ENCODE assay signal across 8 cellular contexts in genomic region chr2:68766378-68766845, GRCh38.
DNase-seq lines count a peak whose midpoint lies in the region; ATAC-seq lines count a peak whose summit lies in the region.

No MANE protein-coding gene starts in this region.

- ATAC-seq in GM18909 (IDR thresholded peaks at IDR 0.05; ENCODE audit: poor library complexity, unreplicated experiment): peak; percentile 43
- no peak for ATAC-seq in HG03280 (IDR thresholded peaks at IDR 0.05; ENCODE audit: unreplicated experiment)

- DNase-seq in NK-92 (lab: John Stamatoyannopoulos, UW; ENCODE audit: unreplicated experiment): peak; percentile 18
- peak; percentile 66 for DNase-seq in activated effector memory CD4-positive, alpha-beta T cell treated with Interleukin-2 at 50 U/mL for 16 hours
- peak; percentile 98 for DNase-seq in iris pigment epithelial cell (ENCODE audit: low read depth)
- DNase-seq in stimulated activated naive CD4-positive, alpha-beta T cell treated with Interleukin-2 at 50 U/mL for 16 hours (lab: John Stamatoyannopoulos, UW): peak; percentile 61
- DNase-seq in EL: no peak
- DNase-seq in SW 1271 (lab: John Stamatoyannopoulos, UW): no peak

Comparison
In these comparisons a context has a peak if more than half of its experiments do, and no peak if none do; other contexts are left out.
1. DNase-seq: peak in NK-92 (single experiment), activated effector memory CD4-positive, alpha-beta T cell treated with Interleukin-2 at 50 U/mL for 16 hours (single experiment), iris pigment epithelial cell (single experiment) and stimulated activated naive CD4-positive, alpha-beta T cell treated with Interleukin-2 at 50 U/mL for 16 hours (single experiment); none in EL (single experiment) and SW 1271 (0 of 2).